In genomic region chr2:170229125-170229524, GRCh38 we compare ENCODE assay signal across 21 cellular contexts. TPM values are rescaled to one million over a fixed set of nuclear protein-coding genes. Genes with fewer than 3 reads are reported as not detected.
"Had no signal": no experiment of that assay in that cellular context is flagged by ENCODE, and none has a peak within 500 bp of the region (broad histone marks: within the 10 kb centered on the region; RNA-seq: fewer than 3 reads in every experiment).

No MANE protein-coding gene starts in this region.

- H3K9me3 ChIP-seq: esophagus muscularis mucosa, testis, uterus had no signal

- ATAC-seq: activated CD8-positive, alpha-beta T cell treated with anti-CD3 and anti-CD28 coated beads for 36 hours; activated naive CD8-positive, alpha-beta T cell treated with anti-CD3 and anti-CD28 coated beads, Interleukin-2, amount 50 U/mL, for 24 hours; natural killer cell; stimulated activated naive B cell treated with anti-CD40 and anti-IgM and Interleukin-4, amounts not matched to agents 10 μg/mL and 1 μg/mL and 100 μg/mL, for 72 hours had no signal

- H3K4me3 ChIP-seq: coronary artery, esophagus muscularis mucosa, testis, uterus had no signal

- H3K36me3 ChIP-seq: esophagus muscularis mucosa, uterus had no signal

- DNase-seq: activated CD4-positive, alpha-beta T cell treated with anti-CD3 and anti-CD28 coated beads for 48 hours; activated CD8-positive, alpha-beta T cell treated with anti-CD3 and anti-CD28 coated beads for 36 hours; activated gamma-delta T cell; activated naive CD4-positive, alpha-beta T cell treated with anti-CD3 and anti-CD28 coated beads, Interleukin-2, amount 50 U/mL, for 16 hours; activated naive CD8-positive, alpha-beta T cell treated with anti-CD3 and anti-CD28 coated beads, Interleukin-2, amount 50 U/mL, for 24 hours; cerebellar nuclear complex; hippocampal formation; midbrain; natural killer cell; retina; stimulated activated CD4-positive, alpha-beta T cell treated with anti-CD3 and anti-CD28 coated beads, Interleukin-2, amount 100 ng/mL, for 48 hours; stimulated activated CD8-positive, alpha-beta memory T cell treated with anti-CD3 and anti-CD28 coated beads, Interleukin-4, amount 100 ng/mL, for 48 hours; stimulated activated naive B cell treated with anti-CD40 and anti-IgM and Interleukin-4, amounts not matched to agents 10 μg/mL and 1 μg/mL and 100 μg/mL, for 72 hours; testis; trophoblast cell; uterus had no signal

- H3K9me3 Mint-ChIP-seq: activated CD8-positive, alpha-beta T cell treated with anti-CD3 and anti-CD28 coated beads for 36 hours; activated naive CD8-positive, alpha-beta T cell treated with anti-CD3 and anti-CD28 coated beads, Interleukin-2, amount 50 U/mL, for 24 hours; activated T-helper 1 cell treated with anti-CD3 and anti-CD28 coated beads, Interleukin-12 subunit alpha, Interleukin-12 subunit beta, Interleukin-2, Interleukin-4 antibody, amounts not matched to agents 30 ng/mL and 10 ng/mL and 1 ng/mL, durations not matched to agents 14 hours and 24 hours and 36 hours; natural killer cell; stimulated activated naive B cell treated with anti-CD40 and anti-IgM and Interleukin-4, amounts not matched to agents 10 μg/mL and 1 μg/mL and 100 μg/mL, for 72 hours had no signal

- H3K36me3 Mint-ChIP-seq: natural killer cell; stimulated activated naive B cell treated with anti-CD40 and anti-IgM and Interleukin-4, amounts not matched to agents 10 μg/mL and 1 μg/mL and 100 μg/mL, for 72 hours had no signal

- H3K27ac Mint-ChIP-seq: activated CD8-positive, alpha-beta T cell treated with anti-CD3 and anti-CD28 coated beads for 36 hours; activated naive CD8-positive, alpha-beta T cell treated with anti-CD3 and anti-CD28 coated beads, Interleukin-2, amount 50 U/mL, for 24 hours; activated T-helper 1 cell treated with anti-CD3 and anti-CD28 coated beads, Interleukin-12 subunit alpha, Interleukin-12 subunit beta, Interleukin-2, Interleukin-4 antibody, amounts not matched to agents 30 ng/mL and 10 ng/mL and 1 ng/mL, durations not matched to agents 14 hours and 24 hours and 36 hours; natural killer cell; progenitor cell of endocrine pancreas; stimulated activated naive B cell treated with anti-CD40 and anti-IgM and Interleukin-4, amounts not matched to agents 10 μg/mL and 1 μg/mL and 100 μg/mL, for 72 hours had no signal

- H3K4me1 Mint-ChIP-seq: activated naive CD8-positive, alpha-beta T cell treated with anti-CD3 and anti-CD28 coated beads, Interleukin-2, amount 50 U/mL, for 24 hours; natural killer cell; stimulated activated naive B cell treated with anti-CD40 and anti-IgM and Interleukin-4, amounts not matched to agents 10 μg/mL and 1 μg/mL and 100 μg/mL, for 72 hours had no signal

- H3K27me3 ChIP-seq: esophagus muscularis mucosa, testis, uterus had no signal

- H3K4me3 Mint-ChIP-seq: activated CD8-positive, alpha-beta T cell treated with anti-CD3 and anti-CD28 coated beads for 36 hours; activated naive CD8-positive, alpha-beta T cell treated with anti-CD3 and anti-CD28 coated beads, Interleukin-2, amount 50 U/mL, for 24 hours; activated T-helper 1 cell treated with anti-CD3 and anti-CD28 coated beads, Interleukin-12 subunit alpha, Interleukin-12 subunit beta, Interleukin-2, Interleukin-4 antibody, amounts not matched to agents 30 ng/mL and 10 ng/mL and 1 ng/mL, durations not matched to agents 14 hours and 24 hours and 36 hours; natural killer cell; stimulated activated naive B cell treated with anti-CD40 and anti-IgM and Interleukin-4, amounts not matched to agents 10 μg/mL and 1 μg/mL and 100 μg/mL, for 72 hours had no signal

- H3K4me1 ChIP-seq: testis, uterus had no signal

- H3K27ac ChIP-seq: coronary artery, esophagus muscularis mucosa, testis, uterus had no signal

RNA-seq across cellular contexts. Expression of gene MYO3B, which starts 51.2 kb away (rescaled TPM):
- total RNA-seq: osteocyte, progenitor cell of endocrine pancreas had no signal
